ENCODE assay signal across 1 cellular context in the genomic region with DNA sequence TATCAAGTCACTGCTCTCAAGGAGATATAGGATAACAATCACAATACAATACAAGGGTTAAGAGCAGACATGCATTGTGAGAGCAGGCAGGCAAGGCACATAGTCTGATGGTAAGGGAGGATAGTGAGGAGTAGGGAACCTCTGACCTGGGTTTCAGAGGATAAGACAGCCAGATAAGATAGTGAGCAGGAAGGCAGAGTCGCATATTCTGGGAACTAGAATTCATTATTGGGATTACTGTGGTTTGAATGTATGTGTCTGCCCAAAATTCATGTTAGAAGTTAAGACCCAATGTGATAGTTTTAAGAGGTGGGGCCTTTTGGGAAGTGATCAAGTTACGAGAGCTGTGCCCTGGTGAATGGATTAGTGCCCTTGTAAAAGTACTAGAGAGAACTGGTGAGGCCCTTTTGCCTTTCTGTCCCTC.
TF ChIP-seq lines count a peak whose summit lies in the region.

No MANE protein-coding gene starts in this region.

TF ChIP-seq in HepG2, 621 proteins besides CTCF, POLR2A, EP300 and RAD21:
- TF ChIP-seq NR1H2 (CRISPR knock-in tag; IDR thresholded peaks at IDR 0.05; ENCODE audit: borderline replicate concordance, low read depth) (no peak), ZNF264 (CRISPR knock-in tag; IDR thresholded peaks at IDR 0.05) (peak; percentile 73; the same call in 1 of the 2 replicates), TBP (CRISPR knock-in tag; IDR thresholded peaks at IDR 0.05) (no peak), SIN3A (IDR thresholded peaks at IDR 0.05; ENCODE audit: borderline replicate concordance, low read depth, low read length) (no peak), RBM22 (optimal IDR thresholded peaks at IDR 0.05; ENCODE audit: low read length) (peak; percentile 54)
